ENCODE assay signal across 8 cellular contexts in the genomic region with DNA sequence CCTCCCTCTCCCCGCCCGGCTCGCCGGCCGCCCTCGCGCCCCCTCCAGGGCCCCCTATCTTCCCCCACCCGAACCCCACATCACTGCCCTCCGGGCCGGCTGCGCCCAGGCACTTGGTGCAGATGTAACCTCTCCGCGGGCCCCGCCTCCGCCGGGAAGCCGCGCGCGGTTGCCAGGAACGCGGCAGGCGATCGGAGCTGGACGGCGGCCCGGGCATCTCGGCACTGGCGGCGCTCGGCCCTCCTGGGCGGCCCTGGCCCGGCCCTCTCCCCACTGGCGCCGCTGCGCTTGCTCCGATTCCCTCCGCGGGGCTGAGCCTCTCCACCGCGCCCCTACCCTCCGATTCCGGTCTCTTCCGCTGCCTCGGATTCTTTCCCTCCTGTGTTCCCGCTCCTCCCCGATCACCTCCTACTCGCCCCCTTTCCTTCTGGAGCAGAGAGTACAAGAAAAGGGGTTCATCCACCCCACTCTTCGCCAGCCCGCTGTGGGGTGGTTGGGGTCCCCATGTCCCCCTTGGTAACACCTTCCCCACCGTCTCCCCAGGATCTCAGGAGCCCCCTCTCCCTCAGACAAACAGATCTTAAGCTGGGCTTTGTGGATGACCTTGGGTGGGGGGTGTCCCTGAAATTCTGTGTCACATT.
DNase-seq lines count a peak whose midpoint lies in the region; ATAC-seq, FAIRE-seq and TF ChIP-seq lines count a peak whose summit lies in the region.

No MANE protein-coding gene starts in this region.

- 3 to 5% methylated on average over 34 to 51 of the region's 51 CpGs for WGBS in pancreas, 2 donors

- H3K36me3 ChIP-seq in pancreas, result no peaks in the 10 kb centered on the region

- H3K27ac ChIP-seq in angular gyrus (ENCODE audit: low read depth, low read length) (peak overlapping the region; percentile 94), pancreas (peak overlapping the region in 2 of 4 donors; percentile 67)

- no peak for FAIRE-seq in pancreas (lab: Jason Lieb, UNC)

- H3K4me1 ChIP-seq in pancreas, result peaks cover 0 to 13% (median 0%) of the 10 kb centered on the region in 3 donors

- no peaks in the 10 kb centered on the region for H3K27me3 ChIP-seq in pancreas

- DNase-seq in DMS53 (lab: John Stamatoyannopoulos, UW) (peak; percentile 74), NCI-H1105 treated with DMSO at 0.1 percent for 48 hours (lab: John Stamatoyannopoulos, UW) (peak; percentile 33), left ventricle myocardium superior (peak; percentile 92), pancreas (peak; percentile 80 to 94 (median 86)), HK-2 (ENCODE audit: unreplicated experiment) (no peak)

- ATAC-seq in left ventricle myocardium superior (peak; percentile 96), pancreas (peak; percentile 95 to 98 (median 96)), GM19463 (IDR thresholded peaks at IDR 0.05; ENCODE audit: unreplicated experiment) (no peak), GM21367 (IDR thresholded peaks at IDR 0.05; ENCODE audit: unreplicated experiment) (no peak)

- TF ChIP-seq CTCF in pancreas (IDR thresholded peaks at IDR 0.05), result no peak

- H3K4me3 ChIP-seq in pancreas, result peak overlapping the region in 3 of 4 donors; percentile 13 to 53 (median 35)

- no peaks in the 10 kb centered on the region for H3K9me3 ChIP-seq in pancreas

- intact Hi-C loops in left ventricle myocardium superior (cut with micrococcal nuclease) (no loop called here), pancreas (cut with DNase I) (no loop called here)

Comparison
In these comparisons a context has a peak if more than half of its experiments do, and no peak if none do; other contexts are left out.
1. ATAC-seq: peak in left ventricle myocardium superior (single experiment) and pancreas (4 of 4); none in GM19463 (single experiment) and GM21367 (single experiment).